In the genomic region with DNA sequence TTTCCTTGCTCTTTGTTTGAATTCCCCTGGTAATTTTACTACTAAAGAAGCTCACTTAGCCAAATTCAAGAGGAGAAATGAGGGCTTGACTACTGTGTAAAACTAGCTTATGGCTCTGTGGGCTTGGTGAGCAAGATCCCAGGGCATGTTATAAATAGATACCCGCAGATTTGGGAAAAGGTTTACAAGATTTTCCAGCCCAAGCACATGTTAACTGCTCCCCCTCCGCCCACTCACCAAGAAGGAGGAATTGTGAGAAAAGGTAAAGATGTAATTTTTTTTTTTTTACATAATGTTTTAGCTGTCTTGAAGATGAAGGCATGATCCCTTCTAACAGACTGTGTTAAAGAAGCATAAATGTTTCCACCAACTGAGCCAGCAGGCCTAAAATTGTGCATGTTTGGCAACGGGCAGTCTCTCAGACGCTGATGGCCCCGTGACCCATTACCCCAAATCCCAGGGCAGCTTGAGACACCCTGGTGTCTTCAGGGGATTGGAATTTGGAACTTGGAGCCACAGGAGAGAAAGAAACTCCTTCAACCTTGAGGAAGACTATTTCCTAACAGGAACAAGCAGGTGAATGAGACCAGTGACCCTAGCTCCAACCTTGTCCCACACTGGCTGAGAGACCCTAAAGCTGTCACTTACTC, we compare ENCODE assay signal across 23 cellular contexts.
DNase-seq lines count a peak whose midpoint lies in the region; TF ChIP-seq lines count a peak whose summit lies in the region.
"Had no signal": no experiment of that assay in that cellular context is flagged by ENCODE, and none has a peak within 500 bp of the region (broad histone marks: within the 10 kb centered on the region; RNA-seq: fewer than 3 reads in every experiment).

No MANE protein-coding gene starts in this region.

- no peak overlapping the region for H3K4me2 ChIP-seq in osteoblast (ENCODE audit: insufficient read depth, low read length)
- H3K4me2 ChIP-seq in smooth muscle cell = no peak overlapping the region
- no peak overlapping the region for H3K4me2 ChIP-seq in OCI-LY7 (ENCODE audit: low read length)
- H3K4me2 ChIP-seq: BLaER1 had no signal

- BruUV-seq in OCI-LY7 (replicated peaks; lab: Mats Ljungman, UMichigan) = no TSS peak

- H3K4me1 ChIP-seq in HUES64 (ENCODE audit: insufficient read depth, low read length) (peaks cover 15% of the 10 kb centered on the region), osteoblast (ENCODE audit: insufficient read depth, low read length) (peaks cover 10% of the 10 kb centered on the region), smooth muscle cell (ENCODE audit: low read depth) (no peaks in the 10 kb centered on the region), OCI-LY7 (ENCODE audit: insufficient read depth, low read length, poor library complexity, severe bottlenecking) (no peaks in the 10 kb centered on the region)
- H3K4me1 ChIP-seq: BLaER1, Peyer's patch, SJCRH30 had no signal

- H3K4me3 ChIP-seq in HUES64 (ENCODE audit: low read length) (no peak overlapping the region), osteoblast (ENCODE audit: insufficient read depth, low read length) (no peak overlapping the region), smooth muscle cell (no peak overlapping the region), OCI-LY7 (ENCODE audit: low read depth, low read length, poor library complexity, severe bottlenecking) (no peak overlapping the region)
- H3K4me3 ChIP-seq: BLaER1, Peyer's patch, SJCRH30 had no signal

- H3K36me3 ChIP-seq in HUES64 (ENCODE audit: insufficient read depth, low read length) (no peaks in the 10 kb centered on the region), osteoblast (ENCODE audit: insufficient read depth, low read length) (no peaks in the 10 kb centered on the region), smooth muscle cell (ENCODE audit: low read depth) (no peaks in the 10 kb centered on the region), OCI-LY7 (ENCODE audit: insufficient read depth, low read length) (no peaks in the 10 kb centered on the region)
- H3K36me3 ChIP-seq: BLaER1, Peyer's patch, SJCRH30 had no signal

- intact Hi-C loops in OCI-LY7 (cut with micrococcal nuclease; ENCODE audit: unreplicated experiment) = no loop called here

- H3K9ac ChIP-seq in HUES64 (ENCODE audit: low read depth, low read length) (no peak overlapping the region), smooth muscle cell (ENCODE audit: low read depth) (no peak overlapping the region)
- H3K9ac ChIP-seq: BLaER1 had no signal

- 99% methylated on average over 4 of the region's 5 CpGs for WGBS in HUES64
- 89% methylated on average over 5 of the region's 5 CpGs for WGBS in smooth muscle cell (ENCODE audit: low lambda C conversion rate)

- H3K9me2 ChIP-seq in OCI-LY7 (ENCODE audit: insufficient read depth, low read length) = no peaks in the 10 kb centered on the region

- H3K9me3 ChIP-seq in HUES64 (ENCODE audit: insufficient read depth, low read depth, low read length) = no peaks in the 10 kb centered on the region; the same call in 1 of the 2 replicates
- no peaks in the 10 kb centered on the region for H3K9me3 ChIP-seq in osteoblast (ENCODE audit: low read depth, low read length)
- no peaks in the 10 kb centered on the region for H3K9me3 ChIP-seq in smooth muscle cell (replicated peaks; ENCODE audit: low read depth)
- H3K9me3 ChIP-seq in OCI-LY7 (ENCODE audit: low read length) = no peaks in the 10 kb centered on the region
- H3K9me3 ChIP-seq: BLaER1, Peyer's patch, SJCRH30 had no signal

- H3K27ac ChIP-seq in HUES64 (ENCODE audit: low read depth, low read length) (0 out of 2 replicates have a peak overlapping the region, but pooled peaks have one; percentile 2), caudate nucleus (ENCODE audit: low read depth, low read length) (peak overlapping the region; percentile 58), osteoblast (ENCODE audit: low read depth, low read length) (no peak overlapping the region), smooth muscle cell (ENCODE audit: low read depth) (no peak overlapping the region), OCI-LY7 (ENCODE audit: low read depth, low read length, poor library complexity, severe bottlenecking) (no peak overlapping the region)
- H3K27ac ChIP-seq: BLaER1, HL-60, Peyer's patch, SJCRH30 had no signal

- peak in 12 of 61 donors; percentile 6 to 65 (median 24) for DNase-seq in caudate nucleus (lab: John Stamatoyannopoulos, UW)
- DNase-seq in osteoblast (ENCODE audit: insufficient read length, low spot score, missing footprints) = peak; percentile 59
- DNase-seq in smooth muscle cell (lab: John Stamatoyannopoulos, UW; ENCODE audit: unreplicated experiment) = no peak
- DNase-seq in NCI-H82 (lab: John Stamatoyannopoulos, UW) = no peak
- DNase-seq in OCI-LY7 (ENCODE audit: low spot score) = no peak
- no peak for DNase-seq in cerebellum (ENCODE audit: low spot score)
- DNase-seq in T-helper 1 cell = no peak
- DNase-seq: CD4-positive, alpha-beta T cell; COR-L47; DMS79; HCEC 1CT; KG1; NCI-H1092; NCI-H1436; NCI-H1930; NCI-H2227 treated with DMSO at 0.1 percent for 48 hours; NCI-H510A treated with DMSO at 0.1 percent for 48 hours; NCI-H774; Peyer's patch; SJCRH30 had no signal

- TF ChIP-seq CTCF in osteoblast (IDR thresholded peaks at IDR 0.05; ENCODE audit: extremely low read depth, low read depth, low read length) (no peak), smooth muscle cell (IDR thresholded peaks at IDR 0.05; ENCODE audit: borderline replicate concordance, insufficient read depth, poor library complexity, severe bottlenecking) (no peak), OCI-LY7 (conservative IDR thresholded peaks at IDR 0.05; ENCODE audit: low read length) (no peak)

- CTCF ChIA-PET in OCI-LY7 (lab: Charles Lee; ENCODE audit: unreplicated experiment) = no interaction called here

- no peaks in the 10 kb centered on the region for H3F3A ChIP-seq in smooth muscle cell (ENCODE audit: low read depth)

- no peaks in the 10 kb centered on the region for H3K79me2 ChIP-seq in osteoblast (ENCODE audit: insufficient read depth, low read length)
- H3K79me2 ChIP-seq in smooth muscle cell (ENCODE audit: low read depth) = no peaks in the 10 kb centered on the region
- H3K79me2 ChIP-seq in OCI-LY7 (ENCODE audit: insufficient read depth, low read depth, low read length) = no peaks in the 10 kb centered on the region

- POLR2A ChIA-PET in OCI-LY7 (lab: Charles Lee) = interaction anchor here (0.6 to 0.7 kb wide), 2 partner anchors 32 to 69 kb away, joined by 4 to 5 read pairs; no protein-coding TSS in a partner anchor

- H3K27me3 ChIP-seq in HUES64 (ENCODE audit: insufficient read depth, low read length) = no peaks in the 10 kb centered on the region
- no peaks in the 10 kb centered on the region for H3K27me3 ChIP-seq in osteoblast (ENCODE audit: insufficient read depth, low read length)
- no peaks in the 10 kb centered on the region for H3K27me3 ChIP-seq in smooth muscle cell (ENCODE audit: low read depth)
- H3K27me3 ChIP-seq: BLaER1, Peyer's patch, SJCRH30 had no signal

- H2AFZ ChIP-seq in osteoblast (ENCODE audit: low read length) (no peak overlapping the region), smooth muscle cell (ENCODE audit: low read depth) (peak overlapping the region; percentile 63), OCI-LY7 (ENCODE audit: low read length) (no peak overlapping the region)

- no peaks in the 10 kb centered on the region for H4K20me1 ChIP-seq in osteoblast (ENCODE audit: insufficient read depth, low read length)
- H4K20me1 ChIP-seq in smooth muscle cell (ENCODE audit: low read depth) = no peaks in the 10 kb centered on the region
- H4K20me1 ChIP-seq in OCI-LY7 (ENCODE audit: insufficient read depth, low read length) = no peaks in the 10 kb centered on the region
- H4K20me1 ChIP-seq: BLaER1 had no signal

Comparison
In these comparisons a context has a peak if more than half of its experiments do, and no peak if none do; other contexts are left out.
1. H3K27ac ChIP-seq: peak in HUES64 (single experiment) and caudate nucleus (single experiment); none in osteoblast (single experiment), smooth muscle cell (single experiment) and OCI-LY7 (single experiment).